ENCODE assay signal across 9 cellular contexts in the genomic region with DNA sequence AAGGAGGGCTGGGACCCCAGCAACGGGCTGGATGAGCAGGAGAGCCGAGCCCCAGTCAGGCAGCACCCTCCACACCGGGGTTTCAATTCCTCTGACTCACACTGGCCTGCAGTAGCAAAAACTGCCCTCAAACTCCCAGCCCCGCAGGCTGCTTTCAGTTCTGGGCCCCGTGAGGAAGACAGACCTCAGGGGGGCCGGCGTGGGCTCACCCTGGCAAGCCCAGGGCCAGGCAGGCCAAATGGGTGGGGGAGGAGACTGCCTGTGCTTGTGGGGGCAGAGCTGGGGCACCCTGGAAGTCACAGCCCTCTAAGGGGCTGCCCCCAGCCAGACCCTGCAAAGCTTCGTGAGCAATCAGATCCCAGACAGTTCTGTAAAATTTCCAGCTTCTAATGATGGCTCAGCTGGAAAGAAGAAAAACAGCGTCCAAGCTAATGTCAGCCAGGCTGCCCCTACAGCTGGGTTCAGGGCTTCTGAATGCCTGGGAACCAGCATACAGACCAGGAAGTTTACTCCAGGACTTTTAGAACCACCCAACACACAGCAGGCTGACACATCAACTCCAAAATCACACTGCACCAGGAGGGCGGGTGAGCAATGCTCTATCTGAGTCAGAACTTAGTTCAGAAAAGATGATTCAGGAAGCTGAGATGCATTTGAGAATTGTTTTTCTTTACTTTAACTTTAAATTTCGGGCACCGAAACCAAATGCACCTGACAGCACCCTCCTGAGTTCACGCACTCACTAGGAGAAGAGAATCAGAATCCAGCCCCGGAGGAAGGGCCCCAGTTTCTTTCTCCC. TPM values are rescaled to one million over a fixed set of nuclear protein-coding genes. Genes with fewer than 3 reads are reported as not detected.
A peak's percentile ranks its signal among the peaks of the same experiment; 100 is the strongest.
DNase-seq lines count a peak whose midpoint lies in the region; ATAC-seq and TF ChIP-seq lines count a peak whose summit lies in the region.
"Had no signal": no experiment of that assay in that cellular context is flagged by ENCODE, and none has a peak within 500 bp of the region (broad histone marks: within the 10 kb centered on the region; RNA-seq: fewer than 3 reads in every experiment).

No MANE protein-coding gene starts in this region.

- H3K9me3 ChIP-seq in adipocyte (ENCODE audit: control insufficient read depth, low read length): no peaks in the 10 kb centered on the region
- no peaks in the 10 kb centered on the region for H3K9me3 ChIP-seq in PC-9 (ENCODE audit: insufficient read depth, low read depth)
- no peaks in the 10 kb centered on the region for H3K9me3 ChIP-seq in gastrocnemius medialis

- CTCF ChIA-PET in PC-9 (lab: Charles Lee): no interaction called here

- H3K4me3 ChIP-seq in adipocyte (ENCODE audit: low read length) (no peak overlapping the region), PC-9 (no peak overlapping the region), gastrocnemius medialis (no peak overlapping the region)

- DNase-seq in GM04504 (ENCODE audit: low read depth) (peak; percentile 57), GM20000 (ENCODE audit: low spot score) (peak; percentile 81), adipocyte (ENCODE audit: low read depth) (peak; percentile 48), PC-9 (no peak), gastrocnemius medialis (no peak), mucosa of gallbladder (ENCODE audit: low spot score) (no peak)
- DNase-seq in stimulated activated CD4-positive, alpha-beta T cell treated with anti-CD3 and anti-CD28 coated beads, Interleukin-15, amount 100 ng/mL, for 48 hours (ENCODE audit: low read depth in 2 of 2): peak; percentile 36 to 55

- H3K36me3 ChIP-seq in adipocyte (ENCODE audit: control insufficient read depth, insufficient read depth, low read length, severe bottlenecking) (peaks cover 56% of the 10 kb centered on the region), PC-9 (ENCODE audit: low read depth) (peaks cover 4% of the 10 kb centered on the region; the same call in 1 of the 2 replicates), gastrocnemius medialis (peaks cover 0 to 4% of the 10 kb centered on the region in 2 donors)

- no peak overlapping the region for H3K4me2 ChIP-seq in PC-9

- no peaks in the 10 kb centered on the region for H3K79me2 ChIP-seq in PC-9 (ENCODE audit: low read depth)

- no peak overlapping the region for H3K27ac ChIP-seq in PC-9
- H3K27ac ChIP-seq in gastrocnemius medialis: no peak overlapping the region

- in situ Hi-C loops in gastrocnemius medialis (cut with MboI; ENCODE audit: low sequenced_read_pairs in 4 of 4): no loop called here

- no peaks in the 10 kb centered on the region for H3K27me3 ChIP-seq in adipocyte (replicated peaks; ENCODE audit: control insufficient read depth, insufficient read depth, low read length)
- no peaks in the 10 kb centered on the region for H3K27me3 ChIP-seq in PC-9 (ENCODE audit: insufficient read depth, low read depth)
- no peaks in the 10 kb centered on the region for H3K27me3 ChIP-seq in gastrocnemius medialis

- POLR2A ChIA-PET in PC-9 (lab: Charles Lee; ENCODE audit: unreplicated experiment): no interaction called here

- TF ChIP-seq CTCF in GM20000 (IDR thresholded peaks at IDR 0.05; ENCODE audit: extremely low read depth, missing control alignments) (no peak), PC-9 (conservative IDR thresholded peaks at IDR 0.05) (no peak), gastrocnemius medialis (IDR thresholded peaks at IDR 0.05 in 4 of 5, conservative IDR thresholded peaks at IDR 0.05 in 1 of 5) (no peak)

- no peak for TF ChIP-seq POLR2A in gastrocnemius medialis (IDR thresholded peaks at IDR 0.05)

- no TSS peak for BruUV-seq in PC-9 (replicated peaks; lab: Mats Ljungman, UMichigan)

- H3K4me1 ChIP-seq in adipocyte (ENCODE audit: control insufficient read depth, insufficient read depth, low read length) (peaks cover 14% of the 10 kb centered on the region), PC-9 (replicated peaks; ENCODE audit: insufficient read depth) (no peaks in the 10 kb centered on the region), gastrocnemius medialis (no peaks in the 10 kb centered on the region)

- peaks cover 43% of the 10 kb centered on the region for H4K20me1 ChIP-seq in PC-9 (ENCODE audit: insufficient read depth)

- H3K9me2 ChIP-seq in PC-9 (ENCODE audit: insufficient read depth): no peaks in the 10 kb centered on the region

- H3K9ac ChIP-seq in adipocyte (ENCODE audit: low read length): peak overlapping the region; percentile 74

- intact Hi-C loops in PC-9 (cut with micrococcal nuclease; ENCODE audit: unreplicated experiment) (no loop called here), gastrocnemius medialis (cut with DNase I; ENCODE audit: low total_unique reads) (no loop called here)

- peak; percentile 30 for ATAC-seq in HG03558 (IDR thresholded peaks at IDR 0.05; ENCODE audit: extremely low read depth, unreplicated experiment)
- ATAC-seq in gastrocnemius medialis: no peak

- H2AFZ ChIP-seq in PC-9: no peak overlapping the region

- H3F3A ChIP-seq in PC-9 (ENCODE audit: insufficient read depth, low read depth): no peaks in the 10 kb centered on the region

RNA-seq across cellular contexts. Expression of gene LPCAT1, which starts 34.7 kb away (rescaled TPM):
- total RNA-seq in PC-9 (2021) (90.6 and 96.1 TPM in 2 replicates), gastrocnemius medialis (1 to 10 TPM; 1.4 to 9.2 (median 4.2) TPM), mucosa of gallbladder (119 TPM)

RNA-seq across cellular contexts. Expression of gene SLC6A3, which starts 43.8 kb away (rescaled TPM):
- not detected in 2 replicates for total RNA-seq in PC-9 (2021)
- total RNA-seq in gastrocnemius medialis: not detected
- 0.23 TPM for total RNA-seq in mucosa of gallbladder
- total RNA-seq: T-helper 1 cell treated with Interleukin-12 subunit alpha and Interleukin-12 subunit beta and Interleukin-4 antibody, amounts not matched to agents 30 ng/mL and 1 ng/mL, for 36 hours had no signal

Comparison
In these comparisons a context has a peak if more than half of its experiments do, and no peak if none do; other contexts are left out.
1. DNase-seq: peak in GM04504 (single experiment), GM20000 (single experiment), adipocyte (single experiment) and stimulated activated CD4-positive, alpha-beta T cell treated with anti-CD3 and anti-CD28 coated beads, Interleukin-15, amount 100 ng/mL, for 48 hours (2 of 2); none in PC-9 (0 of 2), gastrocnemius medialis (0 of 2) and mucosa of gallbladder (single experiment).